In genomic region chr2:210099940-210100339, GRCh38 we compare ENCODE assay signal across 20 cellular contexts.
"Had no signal": no experiment of that assay in that cellular context is flagged by ENCODE, and none has a peak within 500 bp of the region (broad histone marks: within the 10 kb centered on the region; RNA-seq: fewer than 3 reads in every experiment).

No MANE protein-coding gene starts in this region.

- H3K9me3 ChIP-seq: neutrophil, pancreas, upper lobe of left lung had no signal

- H3K27ac ChIP-seq: foreskin keratinocyte, neutrophil, pancreas, upper lobe of left lung, VCaP had no signal

- H3K27ac Mint-ChIP-seq: activated CD4-positive, alpha-beta T cell treated with anti-CD3 and anti-CD28 coated beads, Interleukin-2, amount 10 ng/mL, durations not matched to agents 7 days and 5 days; activated CD8-positive, alpha-beta T cell treated with anti-CD3 and anti-CD28 coated beads, Interleukin-2, amount 10 ng/mL, durations not matched to agents 7 days and 5 days; activated naive CD4-positive, alpha-beta T cell treated with anti-CD3 and anti-CD28 coated beads, Interleukin-2, amount 50 U/mL, for 72 hours; brain; natural killer cell; T-helper 2 cell treated with Interferon-gamma antibody and Interleukin-4, amounts not matched to agents 5 μg/mL and 100 μg/mL, for 36 hours had no signal

- H3K4me3 Mint-ChIP-seq: activated CD4-positive, alpha-beta T cell treated with anti-CD3 and anti-CD28 coated beads, Interleukin-2, amount 10 ng/mL, durations not matched to agents 7 days and 5 days; activated CD8-positive, alpha-beta T cell treated with anti-CD3 and anti-CD28 coated beads, Interleukin-2, amount 10 ng/mL, durations not matched to agents 7 days and 5 days; brain; natural killer cell; T-helper 2 cell treated with Interferon-gamma antibody and Interleukin-4, amounts not matched to agents 5 μg/mL and 100 μg/mL, for 36 hours had no signal

- H3K36me3 Mint-ChIP-seq: natural killer cell had no signal

- H3K4me1 Mint-ChIP-seq: activated CD4-positive, alpha-beta T cell treated with anti-CD3 and anti-CD28 coated beads, Interleukin-2, amount 10 ng/mL, durations not matched to agents 7 days and 5 days; brain had no signal

- H3K27me3 ChIP-seq: foreskin keratinocyte, neutrophil, pancreas, upper lobe of left lung had no signal

- H3K27me3 Mint-ChIP-seq: activated CD4-positive, alpha-beta T cell treated with anti-CD3 and anti-CD28 coated beads, Interleukin-2, amount 10 ng/mL, durations not matched to agents 7 days and 5 days; brain had no signal

- H3K4me1 ChIP-seq: foreskin keratinocyte, upper lobe of left lung had no signal

- DNase-seq: activated CD4-positive, alpha-beta T cell treated with anti-CD3 and anti-CD28 coated beads, Interleukin-2, amount 10 ng/mL, durations not matched to agents 7 days and 5 days; activated CD4-positive, CD25-positive, alpha-beta regulatory T cell treated with anti-CD3 and anti-CD28 coated beads, Interleukin-2, amount 50 U/mL, for 72 hours; activated CD8-positive, alpha-beta T cell treated with anti-CD3 and anti-CD28 coated beads, Interleukin-2, amount 10 ng/mL, durations not matched to agents 7 days and 5 days; aorta; effector CD4-positive, alpha-beta T cell; foreskin keratinocyte; left ventricle myocardium superior; mammary epithelial cell; midbrain; natural killer cell; right cardiac atrium; stimulated activated CD4-positive, alpha-beta T cell treated with anti-CD3 and anti-CD28 coated beads, Interleukin-4, amount 100 ng/mL, for 4 hours; stimulated activated naive CD8-positive, alpha-beta T cell treated with anti-CD3 and anti-CD28 coated beads, Interleukin-15, Interleukin-2, amounts not matched to agents 100 U/mL and 50 U/mL, for 24 hours; upper lobe of left lung had no signal

- ATAC-seq: activated CD8-positive, alpha-beta T cell treated with anti-CD3 and anti-CD28 coated beads, Interleukin-2, amount 10 ng/mL, durations not matched to agents 7 days and 5 days; activated naive CD4-positive, alpha-beta T cell treated with anti-CD3 and anti-CD28 coated beads, Interleukin-2, amount 50 U/mL, for 72 hours; foreskin keratinocyte; left ventricle myocardium superior; natural killer cell; pancreas; right cardiac atrium; stimulated activated naive CD8-positive, alpha-beta T cell treated with anti-CD3 and anti-CD28 coated beads, Interleukin-15, Interleukin-2, amounts not matched to agents 100 U/mL and 50 U/mL, for 24 hours had no signal

- H3K4me3 ChIP-seq: pancreas, upper lobe of left lung had no signal

- H3K9me3 Mint-ChIP-seq: activated CD4-positive, alpha-beta T cell treated with anti-CD3 and anti-CD28 coated beads, Interleukin-2, amount 10 ng/mL, durations not matched to agents 7 days and 5 days; activated naive CD4-positive, alpha-beta T cell treated with anti-CD3 and anti-CD28 coated beads, Interleukin-2, amount 50 U/mL, for 72 hours; natural killer cell; T-helper 2 cell treated with Interferon-gamma antibody and Interleukin-4, amounts not matched to agents 5 μg/mL and 100 μg/mL, for 36 hours had no signal

- FAIRE-seq: pancreas had no signal
